Comparison of ENCODE assay signal across 8 cellular contexts in the genomic region with DNA sequence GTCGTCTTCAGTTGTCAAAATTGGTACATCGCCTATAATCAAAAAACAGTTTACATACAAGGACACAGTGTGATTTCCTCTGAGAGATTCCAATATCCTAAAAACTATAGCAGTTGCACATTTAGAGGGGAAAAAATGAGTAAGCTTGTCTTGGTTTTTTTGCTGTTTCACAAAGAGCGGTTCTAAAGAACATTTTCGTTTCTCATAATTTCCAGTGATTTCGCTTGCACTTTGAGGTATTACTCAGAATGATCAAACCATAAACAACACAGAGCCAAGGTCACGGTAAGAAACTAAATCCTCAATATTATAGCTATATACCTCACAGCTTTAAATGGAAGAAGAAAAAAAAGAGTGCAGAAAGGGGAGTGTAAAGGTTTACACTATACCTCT. TPM values are rescaled to one million over a fixed set of nuclear protein-coding genes. Genes with fewer than 3 reads are reported as not detected.
DNase-seq lines count a peak whose midpoint lies in the region; ATAC-seq and TF ChIP-seq lines count a peak whose summit lies in the region.

No MANE protein-coding gene starts in this region.

- no peak overlapping the region for H2BK120ac ChIP-seq in IMR-90 (ENCODE audit: low read depth, low read length)

- H3K56ac ChIP-seq in IMR-90 (ENCODE audit: extremely low read depth, insufficient read depth, low read length) = no peak overlapping the region

- peak overlapping the region; percentile 90 for H3K4me2 ChIP-seq in IMR-90 (ENCODE audit: low read depth, low read length)
- H3K4me2 ChIP-seq in neural progenitor cell = peak overlapping the region; percentile 94

- peak overlapping the region; percentile 63 for H2BK5ac ChIP-seq in IMR-90 (ENCODE audit: low read depth, low read length, poor library complexity, severe bottlenecking)

- peaks cover 20% of the 10 kb centered on the region for H3K4me1 Mint-ChIP-seq in neural progenitor cell

- H3K27me3 ChIP-seq in GM06990 (replicated peaks; ENCODE audit: control insufficient read depth, insufficient read depth, low read length) (no peaks in the 10 kb centered on the region), IMR-90 (ENCODE audit: control insufficient read depth, insufficient read depth, low read length) (no peaks in the 10 kb centered on the region), dorsolateral prefrontal cortex (no peaks in the 10 kb centered on the region), neural progenitor cell (no peaks in the 10 kb centered on the region)

- H3K18ac ChIP-seq in IMR-90 (ENCODE audit: low read depth, low read length) = no peak overlapping the region

- H4K91ac ChIP-seq in IMR-90 (ENCODE audit: insufficient read depth, low read depth, low read length) = peak overlapping the region; percentile 82; the same call in 1 of the 2 replicates

- no peak for TF ChIP-seq RAD21 in IMR-90 (IDR thresholded peaks at IDR 0.05; ENCODE audit: low read length)

- no peak overlapping the region for H2AK5ac ChIP-seq in IMR-90 (ENCODE audit: low read depth, low read length)

- H3K4ac ChIP-seq in IMR-90 (ENCODE audit: low read depth, low read length) = peak overlapping the region; percentile 85; the same call in 1 of the 2 replicates

- H4K20me1 ChIP-seq in IMR-90 (ENCODE audit: insufficient read depth, low read length) (no peaks in the 10 kb centered on the region), neural progenitor cell (ENCODE audit: low read depth) (no peaks in the 10 kb centered on the region)

- intact Hi-C loops in IMR-90 (cut with micrococcal nuclease) (no loop called here), dorsolateral prefrontal cortex (cut with DNase I) (no loop called here)

- H3K27me3 Mint-ChIP-seq in neural progenitor cell (ENCODE audit: insufficient read depth, low read depth) = no peaks in the 10 kb centered on the region

- DNase-seq in GM06990 (ENCODE audit: extremely low read depth, insufficient read length) = peak; percentile 37
- DNase-seq in IMR-90 = peak; percentile 36
- no peak for DNase-seq in dorsolateral prefrontal cortex
- no peak for DNase-seq in neural progenitor cell (ENCODE audit: low spot score)
- DNase-seq in stimulated activated CD4-positive, alpha-beta T cell treated with anti-CD3 and anti-CD28 coated beads, Interleukin-4, amount 100 ng/mL, for 24 hours = no peak
- no peak for DNase-seq in HPDE6-E6E7 (ENCODE audit: extremely low spot score)
- no peak for DNase-seq in DMS153 treated with DMSO at 0.1 percent for 48 hours (lab: John Stamatoyannopoulos, UW; ENCODE audit: unreplicated experiment)

- H3F3A ChIP-seq in neural progenitor cell (ENCODE audit: low read depth) = peaks cover 11% of the 10 kb centered on the region

- CTCF ChIA-PET in IMR-90 (lab: Yijun Ruan, JAX) = interaction anchor here (1.3 kb wide), 1 partner anchor 10 kb away, joined by 4 read pairs; no protein-coding TSS in a partner anchor

- H3K9me1 ChIP-seq in IMR-90 (ENCODE audit: insufficient read depth, low read length) = peaks cover 3% of the 10 kb centered on the region; the same call in 1 of the 2 replicates

- peaks cover 26% of the 10 kb centered on the region for H3K79me2 ChIP-seq in neural progenitor cell (ENCODE audit: low read depth)

- no peak for TF ChIP-seq POLR2A in IMR-90 (IDR thresholded peaks at IDR 0.05; ENCODE audit: low read depth, low read length)

- peak overlapping the region; percentile 93 for H3K4me3 Mint-ChIP-seq in neural progenitor cell

- TF ChIP-seq CTCF in GM06990 (IDR thresholded peaks at IDR 0.05; ENCODE audit: insufficient read depth, low read length, poor library complexity, severe bottlenecking) (no peak), IMR-90 (conservative IDR thresholded peaks at IDR 0.05; ENCODE audit: low read depth, low read length) (no peak), dorsolateral prefrontal cortex (IDR thresholded peaks at IDR 0.05 in 54 of 56, conservative IDR thresholded peaks at IDR 0.05 in 2 of 56; ENCODE audit: low read depth in 1 of 56, partially characterized antibody in 56 of 56) (no peak), neural progenitor cell (IDR thresholded peaks at IDR 0.05) (no peak)

- H3K4me3 ChIP-seq in GM06990 (replicated peaks; ENCODE audit: low read depth, low read length) (peak overlapping the region; percentile 98), IMR-90 (ENCODE audit: insufficient read depth, low read depth, low read length) (peak overlapping the region; percentile 89), dorsolateral prefrontal cortex (peak overlapping the region; percentile 63 to 99 (median 87)), neural progenitor cell (peak overlapping the region; percentile 86)

- in situ Hi-C loops in IMR-90 (cut with MboI; ENCODE audit: low sequenced_read_pairs) = no loop called here

- dilution Hi-C loops in IMR-90 (cut with HindIII; ENCODE audit: low sequenced_read_pairs, unreplicated experiment) = no loop called here

- H3K36me3 ChIP-seq in GM06990 (ENCODE audit: control insufficient read depth, insufficient read depth, low read length) (no peaks in the 10 kb centered on the region), IMR-90 (ENCODE audit: control insufficient read depth, insufficient read depth, low read length) (peaks cover 15% of the 10 kb centered on the region), neural progenitor cell (peaks cover 15% of the 10 kb centered on the region)

- peaks cover 10% of the 10 kb centered on the region for H3K36me3 Mint-ChIP-seq in neural progenitor cell

- H3K9ac ChIP-seq in IMR-90 (ENCODE audit: low read depth, low read length) = peak overlapping the region; percentile 81; the same call in 1 of the 2 replicates
- H3K9ac ChIP-seq in neural progenitor cell = peak overlapping the region; percentile 86

- POLR2A ChIA-PET in IMR-90 (lab: Charles Lee; ENCODE audit: unreplicated experiment) = interaction anchor here (0.7 to 1.0 kb wide), 3 partner anchors 10 to 98 kb away, joined by 3 to 6 read pairs (median 4); no protein-coding TSS in a partner anchor

- H2AFZ ChIP-seq in IMR-90 (replicated peaks; ENCODE audit: low read length, poor library complexity) = no peak overlapping the region
- H2AFZ ChIP-seq in neural progenitor cell (replicated peaks) = no peak overlapping the region

- peak overlapping the region; percentile 95 to 100; a peak in 3 of 4 replicates for H4K8ac ChIP-seq in IMR-90 (ENCODE audit: low read depth in 2 of 2, low read length in 2 of 2)

- H2BK15ac ChIP-seq in IMR-90 (ENCODE audit: low read depth, low read length) = no peak overlapping the region

- no peak overlapping the region for H3K27ac Mint-ChIP-seq in neural progenitor cell

- peak overlapping the region; percentile 69; the same call in 1 of the 2 replicates for H3K23ac ChIP-seq in IMR-90 (ENCODE audit: low read depth, low read length)

- H3K14ac ChIP-seq in IMR-90 (replicated peaks; ENCODE audit: low read depth, low read length) = peak overlapping the region; percentile 83; the same call in 1 of the 2 replicates

- no peak overlapping the region for H2AK9ac ChIP-seq in IMR-90 (replicated peaks; ENCODE audit: low read depth, low read length, poor library complexity)

- BruUV-seq in IMR-90 (replicated peaks; lab: Mats Ljungman, UMichigan) = no TSS peak

- peak; percentile 53 for ATAC-seq in GM21447 (IDR thresholded peaks at IDR 0.05; ENCODE audit: unreplicated experiment)
- no peak for ATAC-seq in IMR-90 (ENCODE audit: low read depth)

- H3K9me3 ChIP-seq in IMR-90 (ENCODE audit: control insufficient read depth, insufficient read depth, low read length) = no peaks in the 10 kb centered on the region
- H3K9me3 ChIP-seq in neural progenitor cell (ENCODE audit: low read depth) = no peaks in the 10 kb centered on the region

- H3K9me3 Mint-ChIP-seq in neural progenitor cell = no peaks in the 10 kb centered on the region

- H3K4me1 ChIP-seq in IMR-90 (ENCODE audit: control insufficient read depth, insufficient read depth, low read length) = peaks cover 4% of the 10 kb centered on the region
- H3K4me1 ChIP-seq in neural progenitor cell = peaks cover 16% of the 10 kb centered on the region

- H2BK20ac ChIP-seq in IMR-90 (ENCODE audit: low read depth, low read length) = no peak overlapping the region

- H3K27ac ChIP-seq in IMR-90 (ENCODE audit: insufficient read depth, low read length) = peak overlapping the region; percentile 16; the same call in 1 of the 2 replicates
- peak overlapping the region in 39 of 59 donors; percentile 18 to 92 (median 80) for H3K27ac ChIP-seq in dorsolateral prefrontal cortex
- peak overlapping the region; percentile 96 for H3K27ac ChIP-seq in neural progenitor cell

- no peak overlapping the region; the same call in 1 of the 2 replicates for H4K5ac ChIP-seq in IMR-90 (ENCODE audit: low read depth, low read length)

- peaks cover 15 to 21% of the 10 kb centered on the region in 2 experiments for H3K79me1 ChIP-seq in IMR-90 (ENCODE audit: low read depth in 1 of 2, low read length in 2 of 2)

- WGBS in IMR-90 (ENCODE audit: extremely low coverage in 2 of 2, insufficient read length in 1 of 2), 2 experiments = no CpG with 5 or more reads among the region's 6 CpGs

TF ChIP-seq in IMR-90, 13 proteins besides CTCF, POLR2A, EP300 and RAD21:
- TF ChIP-seq RCOR1 (IDR thresholded peaks at IDR 0.05; ENCODE audit: insufficient replicate concordance, low read length) (no peak), MAZ (IDR thresholded peaks at IDR 0.05; ENCODE audit: borderline replicate concordance, low read depth, low read length) (no peak)

RNA-seq across cellular contexts. Expression of gene MTX3, which starts 0.9 kb away (rescaled TPM):
- total RNA-seq in IMR-90 (2012; rRNA removed) = 12.7 and 13.6 TPM in 2 replicates
- 4.0 and 6.6 TPM in 2 replicates for polyA plus RNA-seq in IMR-90 (2012; rRNA removed)
- polyA plus RNA-seq in IMR-90 (2012; cell fraction: cytosol; rRNA removed) = 0.68 and 1.3 TPM in 2 replicates
- polyA plus RNA-seq in IMR-90 (2012; cell fraction: nucleus; rRNA removed; ENCODE audit: low replicate concordance) = 2.0 and 13.9 TPM in 2 replicates
- total RNA-seq in dorsolateral prefrontal cortex = 10 to 100 TPM; 20.3 to 41.4 (median 30.4) TPM
- total RNA-seq in neural progenitor cell (ENCODE audit: low replicate concordance) = 43.1 and 64.0 TPM in 2 replicates

RNA-seq across cellular contexts. Expression of gene THBS4, which starts 44.9 kb away (rescaled TPM):
- total RNA-seq in IMR-90 (2012; rRNA removed) (0.83 and 0.90 TPM in 2 replicates), dorsolateral prefrontal cortex (10 to 100 TPM; 13.2 to 41.3 (median 23.5) TPM), neural progenitor cell (ENCODE audit: low replicate concordance) (31.6 and 40.5 TPM in 2 replicates)
- 0.53 and 0.92 TPM in 2 replicates for polyA plus RNA-seq in IMR-90 (2012; rRNA removed)
- polyA plus RNA-seq in IMR-90 (2012; cell fraction: cytosol; rRNA removed) = 0.68 and 0.80 TPM in 2 replicates
- 1.7 and 2.2 TPM in 2 replicates for polyA plus RNA-seq in IMR-90 (2012; cell fraction: nucleus; rRNA removed; ENCODE audit: low replicate concordance)

Comparison
In these comparisons a context has a peak if more than half of its experiments do, and no peak if none do; other contexts are left out.
1. DNase-seq: peak in GM06990 (single experiment) and IMR-90 (single experiment); none in dorsolateral prefrontal cortex (0 of 10), neural progenitor cell (single experiment), stimulated activated CD4-positive, alpha-beta T cell treated with anti-CD3 and anti-CD28 coated beads, Interleukin-4, amount 100 ng/mL, for 24 hours (single experiment), HPDE6-E6E7 (single experiment) and DMS153 treated with DMSO at 0.1 percent for 48 hours (single experiment).
2. H3K27ac ChIP-seq: peak in every context shown above with its lines; median percentile 96 in neural progenitor cell; 80 in dorsolateral prefrontal cortex; 16 in IMR-90.
3. Peak in every context shown above with its lines, with median percentiles within 50 percentile points of each other: H3K4me3 ChIP-seq.